ENCODE assay signal across 7 cellular contexts in the genomic region with DNA sequence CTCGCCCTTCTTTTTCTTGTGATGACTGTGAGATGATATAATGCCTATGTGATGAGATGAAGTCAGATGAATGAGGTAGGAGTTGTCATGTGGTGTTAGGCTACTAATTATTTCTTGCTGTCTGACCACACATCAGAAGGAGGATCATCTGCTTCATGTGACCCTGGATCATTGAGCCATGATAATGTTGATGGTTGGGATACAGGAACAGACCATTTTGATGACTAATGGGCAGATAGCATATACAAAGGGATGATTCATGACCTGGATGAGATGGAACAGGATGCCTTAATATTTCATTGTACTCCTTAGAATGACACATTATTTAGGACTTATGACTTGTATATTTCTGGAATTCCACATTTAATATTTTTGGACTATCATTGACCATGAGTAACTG.
DNase-seq lines count a peak whose midpoint lies in the region; ATAC-seq, FAIRE-seq and TF ChIP-seq lines count a peak whose summit lies in the region.
"Not testable (repeated sequence)": the region's sequence is repeated elsewhere in the genome, so short reads cannot be mapped to it uniquely, and the experiment has no call there.

No MANE protein-coding gene starts in this region.

- not testable (repeated sequence) for H3K36me3 ChIP-seq in RWPE2 (ENCODE audit: low read depth); bronchial epithelial cell (ENCODE audit: control insufficient read depth, insufficient read depth, low read length); osteoblast (ENCODE audit: insufficient read depth, low read length)

- TF ChIP-seq CTCF in RWPE2 (IDR thresholded peaks at IDR 0.05; ENCODE audit: poor library complexity, severe bottlenecking); bronchial epithelial cell (IDR thresholded peaks at IDR 0.05; ENCODE audit: insufficient read depth, low read length, severe bottlenecking); osteoblast (IDR thresholded peaks at IDR 0.05; ENCODE audit: extremely low read depth, low read depth, low read length): not testable (repeated sequence)

- H3K27me3 ChIP-seq in RWPE2 (ENCODE audit: insufficient read depth, poor library complexity, severe bottlenecking); bronchial epithelial cell (ENCODE audit: control insufficient read depth, insufficient read depth, low read length); osteoblast (ENCODE audit: insufficient read depth, low read length): not testable (repeated sequence)

- H3K4me3 ChIP-seq in RWPE2 (ENCODE audit: severe bottlenecking); bronchial epithelial cell (ENCODE audit: low read depth, low read length); osteoblast (ENCODE audit: insufficient read depth, low read length): not testable (repeated sequence)

- H2AFZ ChIP-seq in osteoblast (ENCODE audit: low read length), result not testable (repeated sequence)

- peak; percentile 99 for FAIRE-seq in H54 (lab: Jason Lieb, UNC)
- FAIRE-seq in bronchial epithelial cell (lab: Jason Lieb, UNC), result not testable (repeated sequence)

- H3K9me3 ChIP-seq in RWPE2 (ENCODE audit: severe bottlenecking); osteoblast (ENCODE audit: low read depth, low read length): not testable (repeated sequence)

- H3K79me2 ChIP-seq in osteoblast (ENCODE audit: insufficient read depth, low read length), result not testable (repeated sequence)

- H3K4me2 ChIP-seq in osteoblast (ENCODE audit: insufficient read depth, low read length), result not testable (repeated sequence)

- H3K4me1 ChIP-seq in RWPE2 (ENCODE audit: insufficient read depth, poor library complexity, severe bottlenecking); osteoblast (ENCODE audit: insufficient read depth, low read length): not testable (repeated sequence)

- H4K20me1 ChIP-seq in osteoblast (ENCODE audit: insufficient read depth, low read length), result not testable (repeated sequence)

- DNase-seq in AG20443 (ENCODE audit: low spot score) (peak; percentile 8), M059J (ENCODE audit: low read depth) (peak; percentile 85), bronchial epithelial cell (ENCODE audit: low read depth) (peak; percentile 33), fibroblast of peridontal ligament (ENCODE audit: extremely low read depth) (peak; percentile 85)
- DNase-seq in H54 (ENCODE audit: insufficient read length, low spot score); RWPE2 (ENCODE audit: low spot score); osteoblast (ENCODE audit: insufficient read length, low spot score, missing footprints): not testable (repeated sequence)

- peak; percentile 79; the same call in 2 of the 3 replicates for ATAC-seq in RWPE2 (ENCODE audit: low read depth)

- not testable (repeated sequence) for TF ChIP-seq POLR2A in H54 (IDR thresholded peaks at IDR 0.05; ENCODE audit: low read depth, low read length)

- not testable (repeated sequence) for H3K27ac ChIP-seq in RWPE2 (ENCODE audit: poor library complexity, severe bottlenecking)
- peak overlapping the region; percentile 67 for H3K27ac ChIP-seq in osteoblast (ENCODE audit: low read depth, low read length)
